10 cellular contexts compared by ENCODE assay signal in genomic region chr5:127586371-127586770, GRCh38.
DNase-seq lines count a peak whose midpoint lies in the region; ATAC-seq and TF ChIP-seq lines count a peak whose summit lies in the region.
"Had no signal": no experiment of that assay in that cellular context is flagged by ENCODE, and none has a peak within 500 bp of the region (broad histone marks: within the 10 kb centered on the region; RNA-seq: fewer than 3 reads in every experiment).

No MANE protein-coding gene starts in this region.

- H3K36me3 ChIP-seq in left ventricle myocardium inferior: no peaks in the 10 kb centered on the region
- H3K36me3 ChIP-seq: MG63, sigmoid colon had no signal

- H3K27me3 ChIP-seq in left ventricle myocardium inferior (ENCODE audit: low read depth): no peaks in the 10 kb centered on the region
- H3K27me3 ChIP-seq: MG63, sigmoid colon had no signal

- no peaks in the 10 kb centered on the region for H3K9me3 Mint-ChIP-seq in activated CD8-positive, alpha-beta T cell treated with anti-CD3 and anti-CD28 coated beads for 36 hours
- no peaks in the 10 kb centered on the region for H3K9me3 Mint-ChIP-seq in activated CD8-positive, alpha-beta T cell treated with anti-CD3 and anti-CD28 coated beads, Interleukin-2, amount 10 ng/mL, durations not matched to agents 7 days and 5 days (ENCODE audit: insufficient read depth)
- H3K9me3 Mint-ChIP-seq in stimulated activated naive B cell treated with anti-CD40 and anti-IgM and Interleukin-4, amounts not matched to agents 10 μg/mL and 1 μg/mL and 100 μg/mL, for 72 hours: no peaks in the 10 kb centered on the region

- no peak overlapping the region for H3K4me3 Mint-ChIP-seq in activated CD8-positive, alpha-beta T cell treated with anti-CD3 and anti-CD28 coated beads for 36 hours
- no peak overlapping the region for H3K4me3 Mint-ChIP-seq in activated CD8-positive, alpha-beta T cell treated with anti-CD3 and anti-CD28 coated beads, Interleukin-2, amount 10 ng/mL, durations not matched to agents 7 days and 5 days
- H3K4me3 Mint-ChIP-seq in stimulated activated naive B cell treated with anti-CD40 and anti-IgM and Interleukin-4, amounts not matched to agents 10 μg/mL and 1 μg/mL and 100 μg/mL, for 72 hours: peak overlapping the region in 1 of 2 donors; percentile 5

- peaks cover 3% of the 10 kb centered on the region for H3K4me1 Mint-ChIP-seq in activated CD8-positive, alpha-beta T cell treated with anti-CD3 and anti-CD28 coated beads for 36 hours (ENCODE audit: low read depth)
- peaks cover 1% of the 10 kb centered on the region for H3K4me1 Mint-ChIP-seq in activated CD8-positive, alpha-beta T cell treated with anti-CD3 and anti-CD28 coated beads, Interleukin-2, amount 10 ng/mL, durations not matched to agents 7 days and 5 days (ENCODE audit: low read depth)
- peaks cover 0 to 5% of the 10 kb centered on the region in 2 donors for H3K4me1 Mint-ChIP-seq in stimulated activated naive B cell treated with anti-CD40 and anti-IgM and Interleukin-4, amounts not matched to agents 10 μg/mL and 1 μg/mL and 100 μg/mL, for 72 hours

- peaks cover 4% of the 10 kb centered on the region for H3K27me3 Mint-ChIP-seq in activated CD8-positive, alpha-beta T cell treated with anti-CD3 and anti-CD28 coated beads for 36 hours
- peaks cover 4% of the 10 kb centered on the region for H3K27me3 Mint-ChIP-seq in activated CD8-positive, alpha-beta T cell treated with anti-CD3 and anti-CD28 coated beads, Interleukin-2, amount 10 ng/mL, durations not matched to agents 7 days and 5 days (ENCODE audit: low read depth)
- peaks cover 0 to 7% of the 10 kb centered on the region in 2 donors for H3K27me3 Mint-ChIP-seq in stimulated activated naive B cell treated with anti-CD40 and anti-IgM and Interleukin-4, amounts not matched to agents 10 μg/mL and 1 μg/mL and 100 μg/mL, for 72 hours

- no peak for TF ChIP-seq CTCF in activated CD8-positive, alpha-beta T cell treated with anti-CD3 and anti-CD28 coated beads for 36 hours (IDR thresholded peaks at IDR 0.05)
- TF ChIP-seq CTCF in left ventricle myocardium inferior (IDR thresholded peaks at IDR 0.05; ENCODE audit: borderline replicate concordance): no peak

- H3K4me3 ChIP-seq in left ventricle myocardium inferior: no peak overlapping the region
- H3K4me3 ChIP-seq: MG63, sigmoid colon had no signal

- no peaks in the 10 kb centered on the region for H3K9me3 ChIP-seq in left ventricle myocardium inferior (replicated peaks)
- H3K9me3 ChIP-seq: MG63, sigmoid colon had no signal

- intact Hi-C loops in activated CD8-positive, alpha-beta T cell treated with anti-CD3 and anti-CD28 coated beads for 36 hours (cut with micrococcal nuclease): no loop called here
- intact Hi-C loops in left ventricle myocardium inferior (cut with micrococcal nuclease): no loop called here

- no peak for DNase-seq in activated CD8-positive, alpha-beta T cell treated with anti-CD3 and anti-CD28 coated beads for 36 hours
- no peak for DNase-seq in activated CD8-positive, alpha-beta T cell treated with anti-CD3 and anti-CD28 coated beads, Interleukin-2, amount 10 ng/mL, durations not matched to agents 7 days and 5 days
- no peak for DNase-seq in stimulated activated naive B cell treated with anti-CD40 and anti-IgM and Interleukin-4, amounts not matched to agents 10 μg/mL and 1 μg/mL and 100 μg/mL, for 72 hours
- no peak for DNase-seq in stimulated activated CD8-positive, alpha-beta memory T cell treated with anti-CD3 and anti-CD28 coated beads, Interleukin-4, amount 100 ng/mL, for 48 hours
- DNase-seq in EL (no peak), left ventricle myocardium inferior (no peak)
- DNase-seq: MG63, sigmoid colon had no signal

- ATAC-seq in activated CD8-positive, alpha-beta T cell treated with anti-CD3 and anti-CD28 coated beads for 36 hours: peak; percentile 20
- no peak for ATAC-seq in activated CD8-positive, alpha-beta T cell treated with anti-CD3 and anti-CD28 coated beads, Interleukin-2, amount 10 ng/mL, durations not matched to agents 7 days and 5 days
- ATAC-seq in HG02571 (IDR thresholded peaks at IDR 0.05; ENCODE audit: unreplicated experiment): peak; percentile 84
- ATAC-seq in HG03469 (IDR thresholded peaks at IDR 0.05; ENCODE audit: unreplicated experiment): peak; percentile 47
- peak; percentile 68 to 69 for ATAC-seq in stimulated activated naive B cell treated with anti-CD40 and anti-IgM and Interleukin-4, amounts not matched to agents 10 μg/mL and 1 μg/mL and 100 μg/mL, for 72 hours (replicated peaks)

- H3K4me1 ChIP-seq in left ventricle myocardium inferior: no peaks in the 10 kb centered on the region
- H3K4me1 ChIP-seq: sigmoid colon had no signal

- POLR2A ChIA-PET in activated CD8-positive, alpha-beta T cell treated with anti-CD3 and anti-CD28 coated beads for 36 hours (lab: Charles Lee): no interaction called here
- POLR2A ChIA-PET in activated CD8-positive, alpha-beta T cell treated with anti-CD3 and anti-CD28 coated beads, Interleukin-2, amount 10 ng/mL, durations not matched to agents 7 days and 5 days (lab: Charles Lee): no interaction called here

- H3K27ac ChIP-seq in left ventricle myocardium inferior (replicated peaks): no peak overlapping the region
- H3K27ac ChIP-seq: sigmoid colon had no signal

- CTCF ChIA-PET in activated CD8-positive, alpha-beta T cell treated with anti-CD3 and anti-CD28 coated beads for 36 hours (lab: Charles Lee): no interaction called here
- CTCF ChIA-PET in activated CD8-positive, alpha-beta T cell treated with anti-CD3 and anti-CD28 coated beads, Interleukin-2, amount 10 ng/mL, durations not matched to agents 7 days and 5 days (lab: Charles Lee): interaction anchor here (1.0 kb wide), 1 partner anchor 14 kb away, joined by 4 read pairs; no protein-coding TSS in a partner anchor

- no peak overlapping the region for H3K27ac Mint-ChIP-seq in activated CD8-positive, alpha-beta T cell treated with anti-CD3 and anti-CD28 coated beads for 36 hours
- H3K27ac Mint-ChIP-seq in activated CD8-positive, alpha-beta T cell treated with anti-CD3 and anti-CD28 coated beads, Interleukin-2, amount 10 ng/mL, durations not matched to agents 7 days and 5 days: no peak overlapping the region
- peak overlapping the region; percentile 6 for H3K27ac Mint-ChIP-seq in stimulated activated naive B cell treated with anti-CD40 and anti-IgM and Interleukin-4, amounts not matched to agents 10 μg/mL and 1 μg/mL and 100 μg/mL, for 72 hours

- no peaks in the 10 kb centered on the region for H3K36me3 Mint-ChIP-seq in activated CD8-positive, alpha-beta T cell treated with anti-CD3 and anti-CD28 coated beads for 36 hours (ENCODE audit: low read depth)
- H3K36me3 Mint-ChIP-seq in activated CD8-positive, alpha-beta T cell treated with anti-CD3 and anti-CD28 coated beads, Interleukin-2, amount 10 ng/mL, durations not matched to agents 7 days and 5 days (ENCODE audit: low read depth): no peaks in the 10 kb centered on the region
- no peaks in the 10 kb centered on the region for H3K36me3 Mint-ChIP-seq in stimulated activated naive B cell treated with anti-CD40 and anti-IgM and Interleukin-4, amounts not matched to agents 10 μg/mL and 1 μg/mL and 100 μg/mL, for 72 hours
